In genomic region chr9:111913159-111913558, GRCh38 we compare ENCODE assay signal across 1 cellular context.
TF ChIP-seq lines count a peak whose summit lies in the region.

No MANE protein-coding gene starts in this region.

TF ChIP-seq in IMR-90, 13 proteins besides CTCF, POLR2A, EP300 and RAD21:
- no peak for TF ChIP-seq NFE2L2 (IDR thresholded peaks at IDR 0.05; ENCODE audit: low read depth, low read length)
- TF ChIP-seq RFX5 (IDR thresholded peaks at IDR 0.05; ENCODE audit: low read depth, low read length) = no peak
- TF ChIP-seq CHD1 (IDR thresholded peaks at IDR 0.05; ENCODE audit: low read depth, low read length) = no peak
- TF ChIP-seq USF2 (IDR thresholded peaks at IDR 0.05; ENCODE audit: low read depth, low read length) = no peak
- no peak for TF ChIP-seq MXI1 (IDR thresholded peaks at IDR 0.05; ENCODE audit: borderline replicate concordance, low read depth, low read length)
- no peak for TF ChIP-seq MAZ (IDR thresholded peaks at IDR 0.05; ENCODE audit: borderline replicate concordance, low read depth, low read length)
- no peak for TF ChIP-seq BHLHE40 (IDR thresholded peaks at IDR 0.05; ENCODE audit: low read depth, low read length)
- no peak for TF ChIP-seq FOS (IDR thresholded peaks at IDR 0.05; ENCODE audit: low read depth, low read length)
- TF ChIP-seq ELK1 (IDR thresholded peaks at IDR 0.05; ENCODE audit: borderline replicate concordance, low read depth, low read length) = no peak
- TF ChIP-seq CEBPB (IDR thresholded peaks at IDR 0.05; ENCODE audit: low read depth, low read length) = no peak
- TF ChIP-seq SMC3 (IDR thresholded peaks at IDR 0.05; ENCODE audit: low read depth, low read length) = no peak
- TF ChIP-seq MAFK (IDR thresholded peaks at IDR 0.05; ENCODE audit: low read depth, low read length) = no peak
- no peak for TF ChIP-seq RCOR1 (IDR thresholded peaks at IDR 0.05; ENCODE audit: insufficient replicate concordance, low read length)
